In the genomic region with DNA sequence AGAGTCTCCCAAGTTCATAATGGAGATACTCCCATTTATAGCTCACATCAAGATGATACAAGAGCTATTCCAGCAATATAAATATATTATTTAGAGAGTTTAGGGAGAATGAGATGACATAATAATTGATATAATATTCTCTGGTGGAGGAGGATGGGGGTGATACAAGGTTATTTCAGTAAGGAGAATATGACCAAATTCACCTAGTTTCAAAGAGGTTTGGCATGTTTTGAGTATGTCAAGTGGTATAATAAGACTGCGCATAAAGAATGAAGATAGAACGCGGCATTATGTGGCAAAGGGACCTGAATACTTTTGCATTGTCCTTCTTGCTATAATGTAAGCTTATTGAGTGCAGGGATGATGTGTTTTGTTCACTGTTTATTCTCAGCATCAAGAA, we compare ENCODE assay signal across 29 cellular contexts.
"Had no signal": no experiment of that assay in that cellular context is flagged by ENCODE, and none has a peak within 500 bp of the region (broad histone marks: within the 10 kb centered on the region; RNA-seq: fewer than 3 reads in every experiment).

No MANE protein-coding gene starts in this region.

- H3K4me3 Mint-ChIP-seq: dendritic cell treated with granulocyte-macrophage colony-stimulating factor and Interleukin-4, amounts not matched to agents 40 ng/mL and 50 ng/mL, for 4 days; effector memory CD8-positive, alpha-beta T cell; endodermal cell had no signal

- ATAC-seq: effector memory CD8-positive, alpha-beta T cell; esophagus mucosa; foreskin keratinocyte; gastrocnemius medialis; gastroesophageal sphincter; heart left ventricle; heart right ventricle had no signal

- H3K27me3 ChIP-seq: colonic mucosa, dorsolateral prefrontal cortex, esophagus muscularis mucosa, esophagus squamous epithelium, foreskin keratinocyte, gastrocnemius medialis, gastroesophageal sphincter, heart left ventricle, heart right ventricle had no signal

- DNase-seq: colonic mucosa; cortex of kidney; dermis blood vessel endothelial cell; dorsolateral prefrontal cortex; effector CD4-positive, alpha-beta T cell; effector CD8-positive, alpha-beta T cell; effector memory CD4-positive, alpha-beta T cell; effector memory CD8-positive, alpha-beta T cell; endodermal cell; erythroblast; esophagus squamous epithelium; foreskin fibroblast; foreskin keratinocyte; foreskin melanocyte; gastrocnemius medialis; glutamatergic neuron; head of caudate nucleus; heart left ventricle; heart right ventricle had no signal

- H3K9me3 Mint-ChIP-seq: endodermal cell had no signal

- FAIRE-seq: colon, endometrium, endothelial cell of umbilical vein, frontal cortex had no signal

- H3K27ac Mint-ChIP-seq: dendritic cell treated with granulocyte-macrophage colony-stimulating factor and Interleukin-4, amounts not matched to agents 40 ng/mL and 50 ng/mL, for 4 days; effector memory CD8-positive, alpha-beta T cell; endodermal cell had no signal

- H3K27me3 Mint-ChIP-seq: dendritic cell treated with granulocyte-macrophage colony-stimulating factor and Interleukin-4, amounts not matched to agents 40 ng/mL and 50 ng/mL, for 4 days; effector memory CD8-positive, alpha-beta T cell had no signal

- H3K9me3 ChIP-seq: colonic mucosa, esophagus muscularis mucosa, gastrocnemius medialis, gastroesophageal sphincter, heart right ventricle had no signal

- H3K4me1 ChIP-seq: colonic mucosa, esophagus muscularis mucosa, esophagus squamous epithelium, foreskin keratinocyte, gastrocnemius medialis, gastroesophageal sphincter, heart left ventricle, heart right ventricle had no signal

- H3K4me1 Mint-ChIP-seq: endodermal cell had no signal

- H3K36me3 ChIP-seq: colonic mucosa, esophagus muscularis mucosa, esophagus squamous epithelium, gastrocnemius medialis, gastroesophageal sphincter, heart left ventricle, heart right ventricle had no signal

- H3K4me3 ChIP-seq: colonic mucosa, coronary artery, dorsolateral prefrontal cortex, esophagus muscularis mucosa, esophagus squamous epithelium, gastrocnemius medialis, gastroesophageal sphincter, heart left ventricle, heart right ventricle had no signal

- H3K27ac ChIP-seq: colonic mucosa, coronary artery, epithelial cell of prostate, esophagus muscularis mucosa, esophagus squamous epithelium, foreskin keratinocyte, gastrocnemius medialis, gastroesophageal sphincter, heart left ventricle, heart right ventricle had no signal
